Comparison of ENCODE assay signal across 10 cellular contexts in the genomic region with DNA sequence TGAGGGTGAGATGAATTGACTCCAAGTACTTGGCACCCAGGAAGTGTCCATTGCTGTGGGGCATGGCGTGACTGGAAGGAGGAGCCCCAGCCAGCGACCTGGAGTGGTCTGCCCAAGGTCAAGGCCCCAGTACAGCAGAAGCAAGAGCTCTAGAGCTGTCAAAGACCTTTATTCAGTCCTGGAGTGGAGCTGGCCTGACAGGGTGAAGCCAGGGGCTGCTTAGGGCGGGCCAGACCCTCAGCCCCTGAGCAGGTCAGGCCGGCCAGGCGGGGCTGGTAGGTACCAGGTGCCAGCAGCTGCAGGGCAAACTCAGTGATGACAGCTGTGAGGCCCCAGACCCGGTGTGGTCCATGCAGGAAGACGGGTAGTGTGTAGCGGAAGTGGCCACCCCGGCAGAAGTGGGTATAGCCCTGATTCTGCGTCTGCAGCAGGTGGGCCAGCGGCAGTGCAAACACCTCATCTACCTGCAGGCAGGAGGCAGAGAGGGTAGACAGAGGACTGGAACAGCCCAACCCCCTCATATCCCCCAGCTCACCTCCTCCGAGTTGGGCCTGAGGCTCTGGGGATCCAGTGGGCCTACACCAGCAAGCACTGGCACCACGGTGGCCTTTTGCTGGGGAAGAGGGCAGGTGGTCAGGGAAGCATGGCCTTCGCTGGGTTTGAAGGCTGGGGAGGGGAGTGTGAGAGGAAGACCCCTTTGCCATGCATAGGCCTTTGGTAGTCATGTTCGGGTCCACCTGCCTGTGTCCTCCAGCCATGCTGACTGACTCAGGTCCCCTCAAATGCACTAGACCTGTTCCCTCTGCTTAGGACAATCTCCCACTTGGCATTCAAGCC. TPM values are rescaled to one million over a fixed set of nuclear protein-coding genes. Genes with fewer than 3 reads are reported as not detected.
A peak's percentile ranks its signal among the peaks of the same experiment; 100 is the strongest.
DNase-seq lines count a peak whose midpoint lies in the region; ATAC-seq, FAIRE-seq and TF ChIP-seq lines count a peak whose summit lies in the region.
"Had no signal": no experiment of that assay in that cellular context is flagged by ENCODE, and none has a peak within 500 bp of the region (broad histone marks: within the 10 kb centered on the region; RNA-seq: fewer than 3 reads in every experiment).

No MANE protein-coding gene starts in this region.

- peaks cover 14% of the 10 kb centered on the region; the same call in 1 of the 2 replicates for H3F3A ChIP-seq in MM.1S (ENCODE audit: insufficient read depth, low read length)

- DNase-seq in GM12892 (ENCODE audit: insufficient read length) = no peak
- no peak for DNase-seq in MM.1S
- no peak for DNase-seq in epithelial cell of proximal tubule (ENCODE audit: low read depth)
- peak in 3 of 5 donors; percentile 22 to 45 (median 34) for DNase-seq in ovary
- no peak for DNase-seq in effector CD8-positive, alpha-beta T cell (lab: John Stamatoyannopoulos, UW)
- no peak for DNase-seq in SK-N-DZ (ENCODE audit: low spot score)
- DNase-seq in NCI-H748 (lab: John Stamatoyannopoulos, UW; ENCODE audit: unreplicated experiment) = no peak
- DNase-seq: NCI-H748 treated with DMSO at 0.1 percent for 48 hours, T-cell had no signal

- 79 to 83% (median 82%) methylated on average over 15 of the region's 15 CpGs for WGBS in ovary, 3 donors

- H3K4me3 ChIP-seq in MM.1S (ENCODE audit: low read length) = peak overlapping the region; percentile 91
- peak overlapping the region; percentile 63 for H3K4me3 ChIP-seq in epithelial cell of proximal tubule (ENCODE audit: low read depth, low read length)
- H3K4me3 ChIP-seq in ovary = no peak overlapping the region

- H3K27ac ChIP-seq in MM.1S (ENCODE audit: low read length) (no peak overlapping the region), ovary (no peak overlapping the region)

- H3K36me3 ChIP-seq in MM.1S (replicated peaks; ENCODE audit: insufficient read depth, low read length) (no peaks in the 10 kb centered on the region), ovary (no peaks in the 10 kb centered on the region)

- H3K4me2 ChIP-seq in MM.1S (ENCODE audit: low read depth, low read length) = peak overlapping the region; percentile 100

- peaks cover 12% of the 10 kb centered on the region for H3K79me2 ChIP-seq in MM.1S (ENCODE audit: low read length)

- peak; percentile 9 for FAIRE-seq in GM12892 (lab: Jason Lieb, UNC)

- no peaks in the 10 kb centered on the region for H3K9me2 ChIP-seq in MM.1S (replicated peaks; ENCODE audit: insufficient read depth, low read length)

- intact Hi-C loops in ovary (cut with DNase I) = no loop called here

- H4K20me1 ChIP-seq in MM.1S (ENCODE audit: insufficient read depth, low read length) = no peaks in the 10 kb centered on the region

- H3K4me1 ChIP-seq in MM.1S (ENCODE audit: low read length) = peaks cover 17% of the 10 kb centered on the region
- peaks cover 5% of the 10 kb centered on the region for H3K4me1 ChIP-seq in ovary (ENCODE audit: insufficient read depth)

- H3K9me3 ChIP-seq in MM.1S (replicated peaks; ENCODE audit: insufficient read depth, low read length) (no peaks in the 10 kb centered on the region), ovary (no peaks in the 10 kb centered on the region)

- H3K27me3 ChIP-seq in MM.1S (replicated peaks; ENCODE audit: insufficient read depth, low read length) (no peaks in the 10 kb centered on the region), ovary (no peaks in the 10 kb centered on the region)

- TF ChIP-seq POLR2A in GM12892 (IDR thresholded peaks at IDR 0.05; ENCODE audit: low read depth, low read length) = no peak
- no peak for TF ChIP-seq POLR2A in ovary (IDR thresholded peaks at IDR 0.05)

- peak overlapping the region; percentile 97 for H2AFZ ChIP-seq in MM.1S (ENCODE audit: low read length)

- ATAC-seq in HG02884 (IDR thresholded peaks at IDR 0.05; ENCODE audit: unreplicated experiment) = no peak
- ATAC-seq: T-cell had no signal

- no peak for TF ChIP-seq EP300 in ovary (IDR thresholded peaks at IDR 0.05)

- no peak for TF ChIP-seq CTCF in MM.1S (IDR thresholded peaks at IDR 0.05; ENCODE audit: low read length)
- TF ChIP-seq CTCF in epithelial cell of proximal tubule (conservative IDR thresholded peaks at IDR 0.05; ENCODE audit: low read depth, low read length) = no peak
- no peak for TF ChIP-seq CTCF in ovary (IDR thresholded peaks at IDR 0.05)

- peak overlapping the region; percentile 95 for H3K9ac ChIP-seq in MM.1S (ENCODE audit: low read length)

RNA-seq across cellular contexts. Expression of gene NUDT8, which starts 1.7 kb away (rescaled TPM):
- 11.1 TPM for polyA plus RNA-seq in GM12892 (2012; ENCODE audit: missing spikeins)
- 23.4 and 29.3 TPM in 2 replicates for total RNA-seq in epithelial cell of proximal tubule
- 10 to 100 TPM in 1 of 7 donors, 1 to 10 TPM in 6; 5.0 to 10.5 (median 8.1) TPM for total RNA-seq in ovary
- polyA plus RNA-seq in ovary = 1 to 10 TPM in 1 of 2 donors, not detected in 1; 5.7 TPM
- polyA plus RNA-seq in SK-N-DZ (2014; cell fraction: cytosol; rRNA removed) = 0.53 and 3.9 TPM in 2 replicates
- polyA plus RNA-seq in SK-N-DZ (2014; cell fraction: nucleus; rRNA removed) = 7.1 and 8.2 TPM in 2 replicates

RNA-seq across cellular contexts. Expression of gene TBX10, which starts 11.6 kb away (rescaled TPM):
- 0.21 TPM for polyA plus RNA-seq in GM12892 (2012; ENCODE audit: missing spikeins)
- total RNA-seq in epithelial cell of proximal tubule (not detected in 2 replicates), ovary (not detected)
- not detected for polyA plus RNA-seq in ovary
- polyA plus RNA-seq in SK-N-DZ (2014; cell fraction: cytosol; rRNA removed) = not detected in 2 replicates
- polyA plus RNA-seq in SK-N-DZ (2014; cell fraction: nucleus; rRNA removed) = not detected in 2 replicates
- total RNA-seq: T-cell had no signal

RNA-seq across cellular contexts. Expression of gene NDUFV1, which starts 21.3 kb away (rescaled TPM):
- polyA plus RNA-seq in GM12892 (2012; ENCODE audit: missing spikeins) = 150 TPM
- total RNA-seq in epithelial cell of proximal tubule = 226 and 258 TPM in 2 replicates
- 100 to 1,000 TPM; 143 to 184 (median 169) TPM for total RNA-seq in ovary
- 100 to 1,000 TPM in 1 of 2 donors, 10 to 100 TPM in 1; 47.7 to 133 TPM for polyA plus RNA-seq in ovary
- 395 and 424 TPM in 2 replicates for polyA plus RNA-seq in SK-N-DZ (2014; cell fraction: cytosol; rRNA removed)
- 612 and 857 TPM in 2 replicates for polyA plus RNA-seq in SK-N-DZ (2014; cell fraction: nucleus; rRNA removed)

RNA-seq across cellular contexts. Expression of gene ACY3, which starts 22.5 kb away (rescaled TPM):
- 5.7 TPM for polyA plus RNA-seq in GM12892 (2012; ENCODE audit: missing spikeins)
- total RNA-seq in epithelial cell of proximal tubule = not detected in 2 replicates
- total RNA-seq in ovary = under 1 TPM in 2 of 7 donors, not detected in 5; 0.24 to 0.25 TPM
- polyA plus RNA-seq in ovary = under 1 TPM in 1 of 2 donors, not detected in 1; 0.07 TPM
- polyA plus RNA-seq in SK-N-DZ (2014; cell fraction: cytosol; rRNA removed) = not detected in 2 replicates
- not detected in 2 replicates for polyA plus RNA-seq in SK-N-DZ (2014; cell fraction: nucleus; rRNA removed)

RNA-seq across cellular contexts. Expression of gene GSTP1, which starts 44.4 kb away (rescaled TPM):
- polyA plus RNA-seq in GM12892 (2012; ENCODE audit: missing spikeins) = 993 TPM
- total RNA-seq in epithelial cell of proximal tubule (2,620 and 3,355 TPM in 2 replicates), ovary (1,000 to 10,000 TPM in 1 of 7 donors, 100 to 1,000 TPM in 6; 358 to 1,321 (median 474) TPM)
- polyA plus RNA-seq in ovary = 100 to 1,000 TPM; 189 to 444 TPM
- 770 and 836 TPM in 2 replicates for polyA plus RNA-seq in SK-N-DZ (2014; cell fraction: cytosol; rRNA removed)
- polyA plus RNA-seq in SK-N-DZ (2014; cell fraction: nucleus; rRNA removed) = 584 and 761 TPM in 2 replicates

Comparison
In these comparisons a context has a peak if more than half of its experiments do, and no peak if none do; other contexts are left out.
1. DNase-seq: peak in ovary (3 of 5); none in GM12892 (single experiment), MM.1S (single experiment), epithelial cell of proximal tubule (single experiment), effector CD8-positive, alpha-beta T cell (single experiment), SK-N-DZ (single experiment) and NCI-H748 (single experiment).